ENCODE assay signal across 23 cellular contexts in the genomic region with DNA sequence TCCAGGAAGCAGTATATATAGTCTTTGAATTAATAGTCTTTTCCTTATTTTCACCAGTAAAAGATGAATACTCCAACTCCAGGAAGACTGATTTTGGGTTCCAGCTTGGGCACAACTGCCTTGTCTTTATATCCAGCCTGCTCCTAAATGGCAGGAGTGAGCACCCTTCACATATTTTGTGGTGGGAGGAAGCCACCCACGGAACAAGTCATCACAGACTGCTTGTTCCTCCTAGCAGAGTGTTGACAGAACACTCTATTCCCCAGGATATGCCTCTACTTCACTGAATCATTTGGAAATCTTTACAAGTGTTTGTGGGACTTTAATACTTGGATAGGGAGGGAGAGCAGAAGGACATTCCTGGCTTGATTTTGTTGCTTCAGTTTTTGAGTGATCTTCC. TPM values are rescaled to one million over a fixed set of nuclear protein-coding genes. Genes with fewer than 3 reads are reported as not detected.
DNase-seq lines count a peak whose midpoint lies in the region; ATAC-seq, FAIRE-seq and TF ChIP-seq lines count a peak whose summit lies in the region.
"Had no signal": no experiment of that assay in that cellular context is flagged by ENCODE, and none has a peak within 500 bp of the region (broad histone marks: within the 10 kb centered on the region; RNA-seq: fewer than 3 reads in every experiment).

No MANE protein-coding gene starts in this region.

- intact Hi-C loops in thyroid gland (cut with DNase I): no loop called here

- H3K4me3 ChIP-seq in bronchial epithelial cell (ENCODE audit: low read depth, low read length) (no peak overlapping the region), thyroid gland (replicated peaks in 1 of 3) (no peak overlapping the region)
- H3K4me3 ChIP-seq: GM12878, GM23248, K562 had no signal

- no peak for ATAC-seq in GM21529 (IDR thresholded peaks at IDR 0.05; ENCODE audit: unreplicated experiment)
- ATAC-seq: GM12878, K562 had no signal

- FAIRE-seq in bronchial epithelial cell (lab: Jason Lieb, UNC): no peak
- FAIRE-seq: A204.1, GM12878, GM19239, H54, HTR-8/SVneo, K562 had no signal

- TF ChIP-seq CTCF in bronchial epithelial cell (IDR thresholded peaks at IDR 0.05; ENCODE audit: insufficient read depth, low read length, severe bottlenecking): no peak
- TF ChIP-seq CTCF in thyroid gland (IDR thresholded peaks at IDR 0.05): no peak

- no peaks in the 10 kb centered on the region for H3K27me3 ChIP-seq in bronchial epithelial cell (ENCODE audit: control insufficient read depth, insufficient read depth, low read length)
- H3K27me3 ChIP-seq in thyroid gland: no peaks in the 10 kb centered on the region

- H3K36me3 ChIP-seq in bronchial epithelial cell (ENCODE audit: control insufficient read depth, insufficient read depth, low read length) (no peaks in the 10 kb centered on the region), thyroid gland (no peaks in the 10 kb centered on the region)

- H3K9me3 ChIP-seq in thyroid gland: no peaks in the 10 kb centered on the region

- H3K4me1 ChIP-seq in thyroid gland: no peaks in the 10 kb centered on the region

- H3K27ac ChIP-seq in thyroid gland: no peak overlapping the region
- H3K27ac ChIP-seq in substantia nigra (ENCODE audit: low read depth, low read length, poor library complexity, severe bottlenecking): no peak overlapping the region
- H3K27ac ChIP-seq: C4-2B, GM23248 had no signal

- no peak for TF ChIP-seq POLR2A in thyroid gland (IDR thresholded peaks at IDR 0.05)

- 42 to 48% methylated on average over 1 of the region's 1 CpG for WGBS in thyroid gland, 2 donors

- DNase-seq in bronchial epithelial cell (ENCODE audit: low read depth) (peak; percentile 54), inferior parietal cortex (ENCODE audit: extremely low spot score) (peak; percentile 35), occipital lobe (lab: John Stamatoyannopoulos, UW) (peak; percentile 15), thyroid gland (no peak), DMS153 (lab: John Stamatoyannopoulos, UW) (no peak), substantia nigra (lab: John Stamatoyannopoulos, UW) (no peak)
- DNase-seq: ACHN; CD4-positive, alpha-beta T cell; DMS53; DND-41; EL; GM23248; HCEC 1CT; IMR-90 had no signal

RNA-seq across cellular contexts. Expression of a gene that starts 31.7 kb away (rescaled TPM):
- total RNA-seq in bronchial epithelial cell (not detected in 2 replicates), occipital lobe (8.6 TPM), thyroid gland (not detected)
- total RNA-seq: CD4-positive, alpha-beta T cell; G401; GM23248; IMR-90; K562 had no signal

Comparison
In these comparisons a context has a peak if more than half of its experiments do, and no peak if none do; other contexts are left out.
1. DNase-seq: peak in bronchial epithelial cell (single experiment), inferior parietal cortex (single experiment) and occipital lobe (single experiment); none in thyroid gland (0 of 2), DMS153 (single experiment) and substantia nigra (0 of 49).